1 cellular context compared by ENCODE assay signal in genomic region chr3:26236511-26236910, GRCh38.
TF ChIP-seq lines count a peak whose summit lies in the region.

No MANE protein-coding gene starts in this region.

TF ChIP-seq in SK-N-SH, 30 proteins besides CTCF, POLR2A, EP300 and RAD21 (continued from another document):
- TF ChIP-seq REST (IDR thresholded peaks at IDR 0.05; ENCODE audit: low read depth, low read length): no peak
- TF ChIP-seq MAX (IDR thresholded peaks at IDR 0.05; ENCODE audit: low read depth): no peak
